Comparison of ENCODE assay signal across 35 cellular contexts in genomic region chr5:79865588-79865987, GRCh38.
"Had no signal": no experiment of that assay in that cellular context is flagged by ENCODE, and none has a peak within 500 bp of the region (broad histone marks: within the 10 kb centered on the region; RNA-seq: fewer than 3 reads in every experiment).

No MANE protein-coding gene starts in this region.

- H3K36me3 Mint-ChIP-seq: activated naive CD4-positive, alpha-beta T cell treated with anti-CD3 and anti-CD28 coated beads, Interleukin-2, amount 50 U/mL, for 72 hours; activated naive CD8-positive, alpha-beta T cell treated with anti-CD3 and anti-CD28 coated beads for 36 hours had no signal

- H3K9me3 Mint-ChIP-seq: activated B cell treated with CpG ODN at 0.5 μM for 24 hours; activated CD4-positive, alpha-beta memory T cell treated with anti-CD3 and anti-CD28 coated beads, Interleukin-2, amount 10 ng/mL, durations not matched to agents 7 days and 5 days; activated CD4-positive, alpha-beta T cell treated with anti-CD3 and anti-CD28 coated beads, Interleukin-2, amount 10 ng/mL, durations not matched to agents 24 days and 14 days; activated naive CD4-positive, alpha-beta T cell treated with anti-CD3 and anti-CD28 coated beads for 36 hours; activated naive CD4-positive, alpha-beta T cell treated with anti-CD3 and anti-CD28 coated beads, Interleukin-2, amount 50 U/mL, for 72 hours; activated naive CD8-positive, alpha-beta T cell treated with anti-CD3 and anti-CD28 coated beads for 36 hours; activated T-cell treated with anti-CD3 and anti-CD28 coated beads, Interleukin-2, amount 50 U/mL, for 4 hours; activated T-cell treated with anti-CD3 and anti-CD28 coated beads, Interleukin-2, amount 50 U/mL, for 72 hours; activated T-helper 1 cell treated with anti-CD3 and anti-CD28 coated beads, Interleukin-12 subunit alpha, Interleukin-12 subunit beta, Interleukin-2, Interleukin-4 antibody, amounts not matched to agents 30 ng/mL and 10 ng/mL and 1 ng/mL, durations not matched to agents 14 hours and 24 hours and 36 hours; activated T-helper 17 cell treated with anti-CD3 and anti-CD28 coated beads, Interleukin-2, amount 50 U/mL, for 72 hours; T-helper 1 cell treated with Interleukin-12 subunit alpha and Interleukin-12 subunit beta and Interleukin-4 antibody, amounts not matched to agents 30 μg/mL and 1 μg/mL, for 36 hours; T-helper 2 cell treated with Interferon-gamma antibody and Interleukin-4, amounts not matched to agents 5 μg/mL and 100 μg/mL, for 36 hours had no signal

- ATAC-seq: activated CD8-positive, alpha-beta T cell treated with anti-CD3 and anti-CD28 coated beads, Interleukin-2, amount 10 ng/mL, durations not matched to agents 7 days and 5 days; activated naive CD4-positive, alpha-beta T cell treated with anti-CD3 and anti-CD28 coated beads, Interleukin-2, amount 50 U/mL, for 72 hours; activated T-cell treated with anti-CD3 and anti-CD28 coated beads, Interleukin-2, amount 50 U/mL, for 4 hours; activated T-cell treated with anti-CD3 and anti-CD28 coated beads, Interleukin-2, amount 50 U/mL, for 72 hours; activated T-helper 17 cell treated with anti-CD3 and anti-CD28 coated beads, Interleukin-2, amount 50 U/mL, for 72 hours; body of pancreas had no signal

- H3K4me1 Mint-ChIP-seq: activated B cell treated with CpG ODN at 0.5 μM for 24 hours; activated CD4-positive, alpha-beta memory T cell treated with anti-CD3 and anti-CD28 coated beads, Interleukin-2, amount 10 ng/mL, durations not matched to agents 7 days and 5 days; activated CD4-positive, alpha-beta T cell treated with anti-CD3 and anti-CD28 coated beads, Interleukin-2, amount 10 ng/mL, durations not matched to agents 24 days and 14 days; activated naive CD8-positive, alpha-beta T cell treated with anti-CD3 and anti-CD28 coated beads for 36 hours; activated T-helper 17 cell treated with anti-CD3 and anti-CD28 coated beads, Interleukin-2, amount 50 U/mL, for 72 hours had no signal

- H3K4me3 ChIP-seq: adrenal gland, body of pancreas, breast epithelium had no signal

- H3K27me3 ChIP-seq: adrenal gland, body of pancreas, brain microvascular endothelial cell, breast epithelium had no signal

- H3K36me3 ChIP-seq: adrenal gland, brain microvascular endothelial cell, breast epithelium had no signal

- DNase-seq: activated B cell treated with CpG ODN at 0.5 μM for 24 hours; activated CD4-positive, alpha-beta memory T cell treated with anti-CD3 and anti-CD28 coated beads, Interleukin-2, amount 10 ng/mL, durations not matched to agents 7 days and 5 days; activated CD4-positive, alpha-beta T cell treated with anti-CD3 and anti-CD28 coated beads for 4 hours; activated CD4-positive, alpha-beta T cell treated with anti-CD3 and anti-CD28 coated beads, Interleukin-2, amount 10 ng/mL, durations not matched to agents 24 days and 14 days; activated CD4-positive, alpha-beta T cell treated with anti-CD3 and anti-CD28 coated beads, Interleukin-2, amount 50 U/mL, for 48 hours; activated CD4-positive, CD25-positive, alpha-beta regulatory T cell treated with anti-CD3 and anti-CD28 coated beads, Interleukin-2, amount 50 U/mL, for 72 hours; activated CD8-positive, alpha-beta memory T cell treated with anti-CD3 and anti-CD28 coated beads, Interleukin-2, amount 50 U/mL, for 4 hours; activated CD8-positive, alpha-beta T cell treated with anti-CD3 and anti-CD28 coated beads, Interleukin-2, amount 10 ng/mL, durations not matched to agents 7 days and 5 days; activated effector memory CD4-positive, alpha-beta T cell treated with anti-CD3 and anti-CD28 coated beads, Interleukin-2, amount 50 U/mL, for 16 hours; activated gamma-delta T cell treated with Interleukin-2 at 50 U/mL for 16 hours; activated naive CD4-positive, alpha-beta T cell; activated naive CD4-positive, alpha-beta T cell treated with anti-CD3 and anti-CD28 coated beads for 36 hours; activated naive CD4-positive, alpha-beta T cell treated with anti-CD3 and anti-CD28 coated beads, Interleukin-2, amount 50 U/mL, for 16 hours; activated naive CD8-positive, alpha-beta T cell treated with anti-CD3 and anti-CD28 coated beads for 36 hours; activated T-cell treated with anti-CD3 and anti-CD28 coated beads for 4 hours; activated T-cell treated with anti-CD3 and anti-CD28 coated beads, Interleukin-2, amount 50 U/mL, for 1 hour; activated T-cell treated with anti-CD3 and anti-CD28 coated beads, Interleukin-2, amount 50 U/mL, for 4 hours; activated T-cell treated with anti-CD3 and anti-CD28 coated beads, Interleukin-2, amount 50 U/mL, for 72 hours; adrenal gland; amniotic stem cell; aorta; body of pancreas; brain microvascular endothelial cell; central memory CD4-positive, alpha-beta T cell; SW 1271; T-helper 1 cell; T-helper 2 cell; T-helper 9 cell had no signal

- H3K27ac ChIP-seq: adrenal gland, body of pancreas, brain microvascular endothelial cell, breast epithelium, VCaP had no signal

- H3K4me1 ChIP-seq: adrenal gland, body of pancreas, breast epithelium had no signal

- H3K27ac Mint-ChIP-seq: activated B cell treated with CpG ODN at 0.5 μM for 24 hours; activated CD4-positive, alpha-beta memory T cell treated with anti-CD3 and anti-CD28 coated beads, Interleukin-2, amount 10 ng/mL, durations not matched to agents 7 days and 5 days; activated CD4-positive, alpha-beta T cell treated with anti-CD3 and anti-CD28 coated beads, Interleukin-2, amount 10 ng/mL, durations not matched to agents 24 days and 14 days; activated CD8-positive, alpha-beta T cell treated with anti-CD3 and anti-CD28 coated beads, Interleukin-2, amount 10 ng/mL, durations not matched to agents 7 days and 5 days; activated naive CD4-positive, alpha-beta T cell treated with anti-CD3 and anti-CD28 coated beads for 36 hours; activated naive CD4-positive, alpha-beta T cell treated with anti-CD3 and anti-CD28 coated beads, Interleukin-2, amount 50 U/mL, for 72 hours; activated naive CD8-positive, alpha-beta T cell treated with anti-CD3 and anti-CD28 coated beads for 36 hours; activated T-cell treated with anti-CD3 and anti-CD28 coated beads, Interleukin-2, amount 50 U/mL, for 72 hours; activated T-helper 1 cell treated with anti-CD3 and anti-CD28 coated beads, Interleukin-12 subunit alpha, Interleukin-12 subunit beta, Interleukin-2, Interleukin-4 antibody, amounts not matched to agents 30 ng/mL and 10 ng/mL and 1 ng/mL, durations not matched to agents 14 hours and 24 hours and 36 hours; activated T-helper 17 cell treated with anti-CD3 and anti-CD28 coated beads, Interleukin-2, amount 50 U/mL, for 72 hours; T-helper 1 cell treated with Interleukin-12 subunit alpha and Interleukin-12 subunit beta and Interleukin-4 antibody, amounts not matched to agents 30 μg/mL and 1 μg/mL, for 36 hours; T-helper 2 cell treated with Interferon-gamma antibody and Interleukin-4, amounts not matched to agents 5 μg/mL and 100 μg/mL, for 36 hours had no signal

- H3K9me3 ChIP-seq: adrenal gland, body of pancreas, breast epithelium had no signal

- H3K4me3 Mint-ChIP-seq: activated B cell treated with CpG ODN at 0.5 μM for 24 hours; activated CD4-positive, alpha-beta memory T cell treated with anti-CD3 and anti-CD28 coated beads, Interleukin-2, amount 10 ng/mL, durations not matched to agents 7 days and 5 days; activated CD4-positive, alpha-beta T cell treated with anti-CD3 and anti-CD28 coated beads, Interleukin-2, amount 10 ng/mL, durations not matched to agents 24 days and 14 days; activated CD8-positive, alpha-beta T cell treated with anti-CD3 and anti-CD28 coated beads, Interleukin-2, amount 10 ng/mL, durations not matched to agents 7 days and 5 days; activated naive CD4-positive, alpha-beta T cell treated with anti-CD3 and anti-CD28 coated beads for 36 hours; activated naive CD8-positive, alpha-beta T cell treated with anti-CD3 and anti-CD28 coated beads for 36 hours; activated T-cell treated with anti-CD3 and anti-CD28 coated beads, Interleukin-2, amount 50 U/mL, for 4 hours; activated T-cell treated with anti-CD3 and anti-CD28 coated beads, Interleukin-2, amount 50 U/mL, for 72 hours; activated T-helper 1 cell treated with anti-CD3 and anti-CD28 coated beads, Interleukin-12 subunit alpha, Interleukin-12 subunit beta, Interleukin-2, Interleukin-4 antibody, amounts not matched to agents 30 ng/mL and 10 ng/mL and 1 ng/mL, durations not matched to agents 14 hours and 24 hours and 36 hours; activated T-helper 17 cell treated with anti-CD3 and anti-CD28 coated beads, Interleukin-2, amount 50 U/mL, for 72 hours; T-helper 1 cell treated with Interleukin-12 subunit alpha and Interleukin-12 subunit beta and Interleukin-4 antibody, amounts not matched to agents 30 μg/mL and 1 μg/mL, for 36 hours; T-helper 2 cell treated with Interferon-gamma antibody and Interleukin-4, amounts not matched to agents 5 μg/mL and 100 μg/mL, for 36 hours had no signal
